Comparison of ENCODE assay signal across 1 cellular context in genomic region chr4:127965803-127966175, GRCh38.
TF ChIP-seq lines count a peak whose summit lies in the region.

No MANE protein-coding gene starts in this region.

TF ChIP-seq in HepG2, 621 proteins besides CTCF, POLR2A, EP300 and RAD21 (continued from another document and continues in another):
- TF ChIP-seq ZNF580 (CRISPR knock-in tag; IDR thresholded peaks at IDR 0.05; ENCODE audit: borderline replicate concordance, low read depth) (0 out of 2 replicates have a peak, but pooled peaks have one; percentile 7), CENPX (CRISPR knock-in tag; IDR thresholded peaks at IDR 0.05) (no peak), KDM6A (CRISPR knock-in tag; IDR thresholded peaks at IDR 0.05; ENCODE audit: low read depth) (no peak), ZNF747 (CRISPR knock-in tag; IDR thresholded peaks at IDR 0.05; ENCODE audit: borderline replicate concordance) (no peak; the same call in 1 of the 2 replicates), SALL2 (CRISPR knock-in tag; IDR thresholded peaks at IDR 0.05) (no peak), PITX1 (CRISPR knock-in tag; IDR thresholded peaks at IDR 0.05) (no peak), ATF4 (CRISPR knock-in tag; IDR thresholded peaks at IDR 0.05) (no peak), MTF2 (CRISPR knock-in tag; IDR thresholded peaks at IDR 0.05; ENCODE audit: borderline replicate concordance) (no peak), ZNF225 (CRISPR knock-in tag; IDR thresholded peaks at IDR 0.05) (0 out of 2 replicates have a peak, but pooled peaks have one; percentile 6), BATF2 (CRISPR knock-in tag; IDR thresholded peaks at IDR 0.05) (0 out of 2 replicates have a peak, but pooled peaks have one; percentile 15), ZNF691 (CRISPR knock-in tag; IDR thresholded peaks at IDR 0.05; ENCODE audit: borderline replicate concordance, low read depth) (no peak), NFYB (CRISPR knock-in tag; IDR thresholded peaks at IDR 0.05) (no peak), KLF6 (CRISPR knock-in tag; IDR thresholded peaks at IDR 0.05) (no peak), TAF15 (IDR thresholded peaks at IDR 0.05; ENCODE audit: low read depth, low read length, poor library complexity, severe bottlenecking) (no peak), ZNF556 (CRISPR knock-in tag; IDR thresholded peaks at IDR 0.05; ENCODE audit: borderline replicate concordance) (no peak), ZNF205 (CRISPR knock-in tag; IDR thresholded peaks at IDR 0.05) (no peak), YEATS2 (CRISPR knock-in tag; IDR thresholded peaks at IDR 0.05; ENCODE audit: borderline replicate concordance) (0 out of 2 replicates have a peak, but pooled peaks have one; percentile 3), POGZ (CRISPR knock-in tag; IDR thresholded peaks at IDR 0.05) (no peak), SRY (CRISPR knock-in tag; IDR thresholded peaks at IDR 0.05) (no peak), MTERF4 (CRISPR knock-in tag; IDR thresholded peaks at IDR 0.05) (no peak), ZNF710 (CRISPR knock-in tag; IDR thresholded peaks at IDR 0.05; ENCODE audit: borderline replicate concordance) (no peak), CREB3 (CRISPR knock-in tag; IDR thresholded peaks at IDR 0.05) (no peak), JUNB (CRISPR knock-in tag; IDR thresholded peaks at IDR 0.05; ENCODE audit: borderline replicate concordance) (no peak), SYNCRIP (IDR thresholded peaks at IDR 0.05; ENCODE audit: insufficient read depth, low read depth, low read length) (no peak), ZNF30 (CRISPR knock-in tag; IDR thresholded peaks at IDR 0.05) (peak; percentile 91; the same call in 1 of the 2 replicates), ZNF292 (CRISPR knock-in tag; IDR thresholded peaks at IDR 0.05; ENCODE audit: borderline replicate concordance, low read depth) (no peak), UBTF (CRISPR knock-in tag; IDR thresholded peaks at IDR 0.05) (no peak), ZNF414 (CRISPR knock-in tag; IDR thresholded peaks at IDR 0.05) (0 out of 2 replicates have a peak, but pooled peaks have one; percentile 5), HOXA7 (CRISPR knock-in tag; IDR thresholded peaks at IDR 0.05) (no peak), LBX2 (CRISPR knock-in tag; IDR thresholded peaks at IDR 0.05; ENCODE audit: borderline replicate concordance) (no peak), ZNF34 (CRISPR knock-in tag; IDR thresholded peaks at IDR 0.05; ENCODE audit: borderline replicate concordance) (no peak), ZNF609 (CRISPR knock-in tag; IDR thresholded peaks at IDR 0.05; ENCODE audit: borderline replicate concordance) (no peak), MLLT10 (CRISPR knock-in tag; IDR thresholded peaks at IDR 0.05) (no peak), ZNF275 (CRISPR knock-in tag; IDR thresholded peaks at IDR 0.05; ENCODE audit: borderline replicate concordance) (no peak), ZNF792 (CRISPR knock-in tag; IDR thresholded peaks at IDR 0.05) (no peak), ZNF333 (CRISPR knock-in tag; IDR thresholded peaks at IDR 0.05; ENCODE audit: borderline replicate concordance) (no peak), NFIB (CRISPR knock-in tag; IDR thresholded peaks at IDR 0.05; ENCODE audit: borderline replicate concordance) (no peak), CREB1 (IDR thresholded peaks at IDR 0.05) (peak; percentile 60; the same call in 1 of the 2 replicates), CREB1 (CRISPR knock-in tag; IDR thresholded peaks at IDR 0.05) (no peak), EEA1 (CRISPR knock-in tag; IDR thresholded peaks at IDR 0.05; ENCODE audit: borderline replicate concordance) (no peak), ZNF331 (CRISPR knock-in tag; IDR thresholded peaks at IDR 0.05) (no peak), ZNF432 (CRISPR knock-in tag; IDR thresholded peaks at IDR 0.05; ENCODE audit: borderline replicate concordance) (no peak), TBX3 (IDR thresholded peaks at IDR 0.05; ENCODE audit: borderline replicate concordance) (no peak), BRF2 (CRISPR knock-in tag; IDR thresholded peaks at IDR 0.05) (no peak), TBP (CRISPR knock-in tag; IDR thresholded peaks at IDR 0.05) (no peak), CBX1 (IDR thresholded peaks at IDR 0.05; ENCODE audit: low read depth) (no peak), HNRNPUL1 (IDR thresholded peaks at IDR 0.05; ENCODE audit: low read depth, low read length) (no peak), MXI1 (IDR thresholded peaks at IDR 0.05; ENCODE audit: borderline replicate concordance, low read depth, low read length) (no peak), FOSL1 (CRISPR knock-in tag; IDR thresholded peaks at IDR 0.05; ENCODE audit: borderline replicate concordance) (no peak), RFXANK (CRISPR knock-in tag; IDR thresholded peaks at IDR 0.05) (no peak), KAT7 (CRISPR knock-in tag; IDR thresholded peaks at IDR 0.05; ENCODE audit: borderline replicate concordance) (no peak; the same call in 1 of the 2 replicates)
